Comparison of ENCODE assay signal across 2 cellular contexts in the genomic region with DNA sequence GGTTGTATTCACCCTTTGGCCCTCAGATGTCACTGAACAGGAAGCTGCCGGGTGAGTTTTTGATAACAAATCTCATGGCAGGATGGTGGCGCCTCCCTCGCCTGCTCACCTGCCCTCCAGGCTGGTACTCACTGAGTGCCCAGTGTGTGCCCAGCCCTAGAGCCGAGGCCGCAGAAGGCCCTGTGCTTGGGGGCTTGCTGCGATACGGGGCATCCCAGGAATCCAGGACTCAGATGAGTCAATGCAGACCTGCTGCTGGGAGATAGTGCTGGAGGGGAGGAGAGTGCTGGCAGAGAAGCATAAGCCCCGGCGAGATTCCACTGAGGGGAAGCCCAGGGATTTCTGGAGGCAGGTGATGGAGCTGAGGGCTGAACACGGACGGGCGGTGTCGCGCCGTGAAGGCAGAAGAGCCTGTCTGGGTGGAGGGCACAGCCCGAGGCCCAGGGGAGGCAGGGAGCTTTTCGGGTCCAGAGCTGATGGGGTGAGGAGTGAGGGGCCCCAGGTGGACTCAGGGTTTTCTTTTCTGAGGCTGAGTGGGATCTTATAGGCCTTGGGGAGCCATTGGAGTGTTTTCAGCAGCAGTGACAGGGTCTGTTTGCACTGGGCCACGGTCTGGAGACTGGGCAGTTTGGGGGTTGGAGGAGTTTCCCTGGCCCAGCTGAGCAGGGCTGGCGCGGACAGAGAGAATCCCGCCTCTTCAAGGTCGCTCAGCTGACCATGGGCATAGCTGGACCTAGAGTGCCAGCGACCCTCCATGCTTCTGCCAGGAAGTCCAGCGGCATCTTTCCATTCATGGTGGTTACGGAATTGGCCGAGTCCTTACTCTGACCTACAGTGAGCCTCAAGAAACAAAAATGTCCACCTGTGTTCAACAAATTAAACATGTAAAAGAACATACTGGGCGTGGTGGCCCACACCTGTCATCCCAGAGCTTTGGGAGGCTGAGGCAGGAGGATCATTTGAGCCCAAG.
TF ChIP-seq lines count a peak whose summit lies in the region.

No MANE protein-coding gene starts in this region.

TF ChIP-seq in GM23338, 12 proteins besides CTCF, POLR2A, EP300 and RAD21:
- no peak for TF ChIP-seq JUNB (IDR thresholded peaks at IDR 0.05; ENCODE audit: unreplicated experiment)
- no peak for TF ChIP-seq CREB1 (CRISPR knock-in tag; IDR thresholded peaks at IDR 0.05; ENCODE audit: low read depth)
- TF ChIP-seq STAT1 (IDR thresholded peaks at IDR 0.05; ENCODE audit: unreplicated experiment): no peak
- no peak for TF ChIP-seq EZH2phosphoT487 (IDR thresholded peaks at IDR 0.05; ENCODE audit: unreplicated experiment)
- no peak for TF ChIP-seq EZH2 (IDR thresholded peaks at IDR 0.05; ENCODE audit: low read depth, unreplicated experiment)
TF ChIP-seq in GM23338: peak in this region for 0.

TF ChIP-seq in HepG2, 621 proteins besides CTCF, POLR2A, EP300 and RAD21:
- TF ChIP-seq SMYD3 (CRISPR knock-in tag; IDR thresholded peaks at IDR 0.05) (no peak), ZNF644 (CRISPR knock-in tag; IDR thresholded peaks at IDR 0.05; ENCODE audit: low read depth) (no peak), PHF5A (CRISPR knock-in tag; IDR thresholded peaks at IDR 0.05; ENCODE audit: low read depth, unreplicated experiment) (no peak)
TF ChIP-seq in HepG2: peak in this region for 0.
